ENCODE assay signal across 8 cellular contexts in the genomic region with DNA sequence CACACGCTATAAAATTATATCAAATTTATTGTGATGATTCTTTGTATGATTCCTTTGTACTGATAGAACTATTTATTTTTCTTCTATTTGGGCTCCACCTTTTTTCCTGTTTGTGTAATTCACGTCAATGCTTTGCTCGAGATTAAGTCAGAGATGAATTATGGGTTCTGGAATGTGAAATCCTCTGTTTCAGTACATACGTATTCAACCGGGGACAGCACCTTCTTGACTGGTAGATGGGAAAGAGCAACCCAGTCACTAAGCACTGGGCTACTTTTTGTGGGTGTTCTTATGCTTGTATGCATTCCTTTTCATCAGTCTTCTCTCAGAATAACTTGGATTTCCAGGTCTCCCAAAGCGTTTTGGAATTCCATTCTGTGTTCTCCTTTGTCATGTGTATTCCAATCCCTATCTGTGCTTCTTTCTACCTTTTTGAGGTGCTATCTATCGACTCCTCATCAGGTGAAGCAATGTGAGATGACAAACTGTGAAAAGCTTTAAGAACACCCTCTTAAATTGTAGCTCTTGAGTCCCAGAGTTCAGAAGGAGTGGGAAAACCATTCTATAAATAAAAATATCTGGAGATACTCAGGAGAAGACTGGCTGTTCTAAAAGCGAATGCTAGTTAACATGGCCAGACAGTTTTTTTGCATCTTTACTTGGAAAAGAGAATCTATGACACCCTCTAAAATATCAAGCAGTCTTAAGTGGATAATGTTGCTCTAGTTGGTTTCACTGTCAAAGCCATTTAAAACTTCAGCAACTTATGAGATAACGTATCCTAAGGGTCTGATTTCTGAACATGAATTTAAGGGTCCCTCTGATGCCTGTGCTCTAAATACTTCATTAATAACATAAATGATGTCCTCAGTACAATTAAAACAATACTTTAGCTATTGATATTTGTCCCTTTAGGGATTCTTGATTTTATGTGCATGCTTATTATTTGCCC.
DNase-seq lines count a peak whose midpoint lies in the region; ATAC-seq, FAIRE-seq and TF ChIP-seq lines count a peak whose summit lies in the region.
"Had no signal": no experiment of that assay in that cellular context is flagged by ENCODE, and none has a peak within 500 bp of the region (broad histone marks: within the 10 kb centered on the region; RNA-seq: fewer than 3 reads in every experiment).

No MANE protein-coding gene starts in this region.

- intact Hi-C loops in left ventricle myocardium inferior (cut with micrococcal nuclease): no loop called here

- WGBS in suprapubic skin: 53% methylated on average over 9 of the region's 9 CpGs

- H3K79me2 ChIP-seq in MM.1S (ENCODE audit: low read length): no peaks in the 10 kb centered on the region

- TF ChIP-seq EP300 in suprapubic skin (IDR thresholded peaks at IDR 0.05): no peak

- peak overlapping the region; percentile 64; the same call in 1 of the 2 replicates for H3K9ac ChIP-seq in MM.1S (ENCODE audit: low read length)

- TF ChIP-seq CTCF in MM.1S (IDR thresholded peaks at IDR 0.05; ENCODE audit: low read length) (no peak), left ventricle myocardium inferior (IDR thresholded peaks at IDR 0.05; ENCODE audit: borderline replicate concordance) (no peak), suprapubic skin (IDR thresholded peaks at IDR 0.05) (no peak)

- no peaks in the 10 kb centered on the region for H3K27me3 ChIP-seq in MM.1S (replicated peaks; ENCODE audit: insufficient read depth, low read length)
- no peaks in the 10 kb centered on the region for H3K27me3 ChIP-seq in left ventricle myocardium inferior (ENCODE audit: low read depth)
- no peaks in the 10 kb centered on the region for H3K27me3 ChIP-seq in suprapubic skin

- H3K36me3 ChIP-seq in MM.1S (replicated peaks; ENCODE audit: insufficient read depth, low read length): no peaks in the 10 kb centered on the region
- H3K36me3 ChIP-seq in left ventricle myocardium inferior: no peaks in the 10 kb centered on the region
- H3K36me3 ChIP-seq in suprapubic skin: no peaks in the 10 kb centered on the region

- H3K9me2 ChIP-seq in MM.1S (replicated peaks; ENCODE audit: insufficient read depth, low read length): no peaks in the 10 kb centered on the region

- DNase-seq in MM.1S (no peak), amniotic stem cell (lab: John Stamatoyannopoulos, UW) (peak; percentile 23), left ventricle myocardium inferior (no peak), suprapubic skin (ENCODE audit: low spot score in 2 of 2) (no peak), GM19239 (ENCODE audit: insufficient read length, low spot score) (no peak), SHP77 treated with DMSO at 0.1 percent for 48 hours (lab: John Stamatoyannopoulos, UW) (no peak)
- DNase-seq: NCI-H187 treated with DMSO at 0.1 percent for 48 hours had no signal

- no peak for FAIRE-seq in GM19239 (lab: Jason Lieb, UNC)

- H3K4me2 ChIP-seq in MM.1S (ENCODE audit: low read depth, low read length): peak overlapping the region; percentile 82

- H3K4me3 ChIP-seq in MM.1S (ENCODE audit: low read length): peak overlapping the region; percentile 49; the same call in 1 of the 2 replicates
- peak overlapping the region; percentile 41 for H3K4me3 ChIP-seq in left ventricle myocardium inferior
- no peak overlapping the region for H3K4me3 ChIP-seq in suprapubic skin

- no peak for ATAC-seq in GM18870 (IDR thresholded peaks at IDR 0.05; ENCODE audit: unreplicated experiment)

- peaks cover 11% of the 10 kb centered on the region for H3F3A ChIP-seq in MM.1S (ENCODE audit: insufficient read depth, low read length)

- H4K20me1 ChIP-seq in MM.1S (ENCODE audit: insufficient read depth, low read length): no peaks in the 10 kb centered on the region

- H3K9me3 ChIP-seq in MM.1S (replicated peaks; ENCODE audit: insufficient read depth, low read length) (no peaks in the 10 kb centered on the region), left ventricle myocardium inferior (replicated peaks) (peaks cover 2% of the 10 kb centered on the region), suprapubic skin (no peaks in the 10 kb centered on the region)

- H3K4me1 ChIP-seq in MM.1S (ENCODE audit: low read length): peaks cover 52% of the 10 kb centered on the region
- H3K4me1 ChIP-seq in left ventricle myocardium inferior: peaks cover 46% of the 10 kb centered on the region
- H3K4me1 ChIP-seq in suprapubic skin: peaks cover 55% of the 10 kb centered on the region

- peak overlapping the region; percentile 69; the same call in 1 of the 2 replicates for H2AFZ ChIP-seq in MM.1S (ENCODE audit: low read length)

- H3K27ac ChIP-seq in MM.1S (ENCODE audit: low read length) (peak overlapping the region; percentile 90; the same call in 1 of the 2 replicates), left ventricle myocardium inferior (replicated peaks) (peak overlapping the region; percentile 89), suprapubic skin (peak overlapping the region; percentile 83)

- TF ChIP-seq POLR2A in suprapubic skin (IDR thresholded peaks at IDR 0.05): no peak
